4 cellular contexts compared by ENCODE assay signal in the genomic region with DNA sequence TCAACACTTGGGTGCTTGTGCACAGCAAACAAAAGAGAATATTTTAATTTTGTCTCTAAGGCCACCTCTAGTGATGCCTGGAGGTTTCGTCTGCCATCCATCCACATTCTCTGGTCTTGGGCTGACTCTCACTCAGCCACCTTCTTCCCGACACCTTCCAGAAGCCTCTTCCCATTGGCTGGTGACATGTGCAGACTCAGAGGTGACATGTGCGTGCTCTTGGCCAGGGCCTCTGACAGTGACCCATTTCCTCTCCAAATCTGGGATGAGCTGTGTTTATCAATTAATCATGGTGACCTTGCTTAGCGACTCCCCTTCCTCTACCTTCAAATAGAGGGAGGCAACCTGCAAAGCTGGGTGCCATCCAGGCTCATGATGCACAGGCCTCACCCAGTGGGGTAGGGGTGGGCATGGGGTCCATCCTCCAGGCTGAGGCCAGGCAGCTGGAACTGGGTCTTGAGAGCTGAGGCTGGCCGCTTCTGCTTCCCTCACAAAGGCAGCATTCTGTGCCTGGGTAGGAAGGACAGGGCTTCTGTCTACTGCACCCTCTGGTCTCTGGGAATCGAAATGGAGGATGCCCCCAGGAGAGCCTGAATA.
"Had no signal": no experiment of that assay in that cellular context is flagged by ENCODE, and none has a peak within 500 bp of the region (broad histone marks: within the 10 kb centered on the region; RNA-seq: fewer than 3 reads in every experiment).

No MANE protein-coding gene starts in this region.

- H3K36me3 Mint-ChIP-seq: IgD-negative memory B cell had no signal

- DNase-seq: H9, HCEC 1CT had no signal

- ATAC-seq: GM23338 had no signal

- H3K4me1 Mint-ChIP-seq: GM23338, H9, IgD-negative memory B cell had no signal

- H3K27ac Mint-ChIP-seq: GM23338, H9 had no signal

- H3K9me3 Mint-ChIP-seq: GM23338, IgD-negative memory B cell had no signal

- H3K4me3 Mint-ChIP-seq: GM23338, H9, IgD-negative memory B cell had no signal
